14 cellular contexts compared by ENCODE assay signal in genomic region chr11:134905513-134905912, GRCh38.
"Had no signal": no experiment of that assay in that cellular context is flagged by ENCODE, and none has a peak within 500 bp of the region (broad histone marks: within the 10 kb centered on the region; RNA-seq: fewer than 3 reads in every experiment).

No MANE protein-coding gene starts in this region.

- ATAC-seq: activated CD4-positive, alpha-beta T cell treated with anti-CD3 and anti-CD28 coated beads for 36 hours; activated CD8-positive, alpha-beta T cell treated with anti-CD3 and anti-CD28 coated beads, Interleukin-2, amount 10 ng/mL, durations not matched to agents 7 days and 5 days; esophagus mucosa; left lung had no signal

- DNase-seq: activated CD4-positive, alpha-beta T cell treated with anti-CD3 and anti-CD28 coated beads for 36 hours; activated CD8-positive, alpha-beta memory T cell treated with anti-CD3 and anti-CD28 coated beads, Interleukin-2, amount 50 U/mL, for 48 hours; activated CD8-positive, alpha-beta T cell treated with anti-CD3 and anti-CD28 coated beads, Interleukin-2, amount 10 ng/mL, durations not matched to agents 7 days and 5 days; aorta; islet precursor cell; left lung; mesendoderm; ovary; small intestine; T1000; tibial artery had no signal

- H3K27me3 ChIP-seq: neural progenitor cell, ovary had no signal

- H3K36me3 ChIP-seq: breast epithelium, left lung, neural progenitor cell, ovary, tibial artery had no signal

- H3K9me3 ChIP-seq: breast epithelium, left lung, ovary, tibial artery had no signal

- H3K4me3 ChIP-seq: left lung, neural progenitor cell, ovary, tibial artery had no signal

- H3K4me1 ChIP-seq: breast epithelium, left lung had no signal

- H3K27ac ChIP-seq: breast epithelium, left lung, neural progenitor cell, ovary, tibial artery had no signal

- H3K9ac ChIP-seq: neural progenitor cell had no signal
